In the genomic region with DNA sequence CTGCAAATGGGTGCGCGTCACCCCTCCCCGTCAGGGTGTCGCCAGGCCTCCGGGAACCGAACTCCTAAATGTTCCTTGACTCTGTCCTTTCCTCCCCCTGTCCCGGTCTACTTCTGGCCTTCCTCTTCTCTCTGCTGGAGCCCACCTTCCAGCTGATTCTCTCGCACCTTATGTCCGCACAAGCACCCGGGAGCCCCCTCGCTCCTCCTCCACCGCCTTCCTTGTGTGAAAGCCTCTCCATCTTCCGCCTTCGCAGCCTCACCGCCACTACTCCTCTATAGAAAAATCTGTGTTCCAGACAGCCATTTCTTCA, we compare ENCODE assay signal across 8 cellular contexts. TPM values are rescaled to one million over a fixed set of nuclear protein-coding genes. Genes with fewer than 3 reads are reported as not detected.
DNase-seq lines count a peak whose midpoint lies in the region; ATAC-seq, FAIRE-seq and TF ChIP-seq lines count a peak whose summit lies in the region.

No MANE protein-coding gene starts in this region.

- H3K4me3 ChIP-seq in astrocyte (ENCODE audit: insufficient read depth, low read depth, low read length) (peak overlapping the region; percentile 63), HepG2 (replicated peaks in 1 of 3; ENCODE audit: insufficient read depth in 1 of 3, low read depth in 2 of 3, low read length in 3 of 3) (peak overlapping the region; percentile 80 to 90 (median 86)), testis (peak overlapping the region; percentile 73 to 81)

- H3K36me3 ChIP-seq in astrocyte (ENCODE audit: insufficient read depth, low read length) (no peaks in the 10 kb centered on the region), HepG2 (replicated peaks in 1 of 2; ENCODE audit: control insufficient read depth in 1 of 2, insufficient read depth in 2 of 2, low read length in 2 of 2) (no peaks in the 10 kb centered on the region), testis (ENCODE audit: low read depth, missing control alignments) (no peaks in the 10 kb centered on the region)

- DNase-seq in activated CD4-positive, alpha-beta T cell treated with anti-CD3 and anti-CD28 coated beads, Interleukin-2, amount 10 ng/mL, durations not matched to agents 24 days and 14 days = no peak
- no peak for DNase-seq in activated CD4-positive, alpha-beta T cell treated with anti-CD3 and anti-CD28 coated beads, Interleukin-2, amount 50 U/mL, for 1 hour
- DNase-seq in astrocyte (ENCODE audit: low read depth) = no peak
- no peak for DNase-seq in HepG2 (ENCODE audit: low spot score)
- peak; percentile 18 for DNase-seq in testis
- no peak for DNase-seq in ecto neural progenitor cell (ENCODE audit: low spot score)
- DNase-seq in NCI-H510A (lab: John Stamatoyannopoulos, UW) = no peak
- DNase-seq in NCI-H1048 (lab: John Stamatoyannopoulos, UW) = no peak

- H3K27me3 ChIP-seq in astrocyte (ENCODE audit: insufficient read depth, low read length) (peaks cover 2% of the 10 kb centered on the region), HepG2 (ENCODE audit: control insufficient read depth in 1 of 2, insufficient read depth in 2 of 2, low read length in 2 of 2) (no peaks in the 10 kb centered on the region), testis (no peaks in the 10 kb centered on the region)

- POLR2A ChIA-PET in HepG2 (lab: Yijun Ruan, JAX) = interaction anchor here (0.9 to 2.4 kb wide), 4 partner anchors 28 to 363 kb away, joined by 3 to 7 read pairs (median 6); a partner anchor contains a TSS

- no TSS peak for BruUV-seq in HepG2 (replicated peaks; lab: Mats Ljungman, UMichigan)

- no peak overlapping the region for H3K27ac ChIP-seq in astrocyte (ENCODE audit: low read depth, low read length)
- no peak overlapping the region for H3K27ac ChIP-seq in HepG2 (ENCODE audit: extremely low read length, insufficient read depth, low read length)
- peak overlapping the region in 1 of 2 donors; percentile 68 for H3K27ac ChIP-seq in testis

- H3K4me1 ChIP-seq in astrocyte (ENCODE audit: insufficient read depth, low read length) = peaks cover 32% of the 10 kb centered on the region
- H3K4me1 ChIP-seq in HepG2 (ENCODE audit: insufficient read depth, low read length) = peaks cover 46% of the 10 kb centered on the region
- H3K4me1 ChIP-seq in testis = peaks cover 6% of the 10 kb centered on the region

- peaks cover 15% of the 10 kb centered on the region for H3K4me1 Mint-ChIP-seq in activated CD4-positive, alpha-beta T cell treated with anti-CD3 and anti-CD28 coated beads, Interleukin-2, amount 10 ng/mL, durations not matched to agents 24 days and 14 days
- peaks cover 27% of the 10 kb centered on the region for H3K4me1 Mint-ChIP-seq in astrocyte (ENCODE audit: low read depth, unreplicated experiment)

- 63% methylated on average over 15 of the region's 15 CpGs for WGBS in HepG2 (ENCODE audit: low lambda C conversion rate)
- WGBS in testis, 2 donors = 35 to 42% methylated on average over 15 of the region's 15 CpGs

- peak overlapping the region; percentile 93 for H3K4me3 Mint-ChIP-seq in activated CD4-positive, alpha-beta T cell treated with anti-CD3 and anti-CD28 coated beads, Interleukin-2, amount 10 ng/mL, durations not matched to agents 24 days and 14 days
- peak overlapping the region; percentile 84 for H3K4me3 Mint-ChIP-seq in astrocyte (ENCODE audit: unreplicated experiment)

- H3K4me2 ChIP-seq in astrocyte (ENCODE audit: low read length) (peak overlapping the region; percentile 84), HepG2 (ENCODE audit: low read depth, low read length) (peak overlapping the region; percentile 90)

- H3K27ac Mint-ChIP-seq in activated CD4-positive, alpha-beta T cell treated with anti-CD3 and anti-CD28 coated beads, Interleukin-2, amount 10 ng/mL, durations not matched to agents 24 days and 14 days = peak overlapping the region; percentile 72
- peak overlapping the region; percentile 67 for H3K27ac Mint-ChIP-seq in astrocyte (ENCODE audit: unreplicated experiment)

- H4K20me1 ChIP-seq in astrocyte (ENCODE audit: insufficient read depth, low read length) (peaks cover 14% of the 10 kb centered on the region), HepG2 (ENCODE audit: insufficient read depth, low read length) (no peaks in the 10 kb centered on the region)

- CTCF ChIA-PET in HepG2 (lab: Yijun Ruan, JAX; ENCODE audit: low intra/inter-chr PET ratio, low total read pairs) = no interaction called here

- TF ChIP-seq CTCF in astrocyte (IDR thresholded peaks at IDR 0.05; ENCODE audit: insufficient read depth, low read depth, low read length) (no peak), HepG2 (CRISPR knock-in tag; IDR thresholded peaks at IDR 0.05) (no peak), testis (IDR thresholded peaks at IDR 0.05) (no peak)

- in situ Hi-C loops in HepG2 (cut with HindIII; ENCODE audit: extremely low pct_ligation_motif_present, low pct_unique_long_range_greater_than_20kb) = loop anchor here (5.0 to 25.0 kb wide), 2 partner anchors 164 to 354 kb away; a partner anchor contains a TSS

- H3K79me2 ChIP-seq in astrocyte (ENCODE audit: insufficient read depth, low read length) = peaks cover 40% of the 10 kb centered on the region
- no peaks in the 10 kb centered on the region for H3K79me2 ChIP-seq in HepG2 (ENCODE audit: insufficient read depth, low read length)

- ATAC-seq in HepG2 = no peak

- TF ChIP-seq RAD21 in HepG2 (CRISPR knock-in tag; IDR thresholded peaks at IDR 0.05) = no peak

- peak overlapping the region; percentile 83 for H3K9ac ChIP-seq in astrocyte (ENCODE audit: low read length)
- peak overlapping the region; percentile 32; the same call in 1 of the 2 replicates for H3K9ac ChIP-seq in HepG2 (ENCODE audit: insufficient read depth, low read depth, low read length)

- no peak for FAIRE-seq in astrocyte (lab: Jason Lieb, UNC)
- no peak for FAIRE-seq in HepG2 (lab: Jason Lieb, UNC)

- H3K9me3 Mint-ChIP-seq in activated CD4-positive, alpha-beta T cell treated with anti-CD3 and anti-CD28 coated beads, Interleukin-2, amount 10 ng/mL, durations not matched to agents 24 days and 14 days = no peaks in the 10 kb centered on the region
- no peaks in the 10 kb centered on the region for H3K9me3 Mint-ChIP-seq in astrocyte (ENCODE audit: unreplicated experiment)

- no peaks in the 10 kb centered on the region for H3K9me3 ChIP-seq in astrocyte (ENCODE audit: insufficient read depth, low read depth, low read length)
- no peaks in the 10 kb centered on the region for H3K9me3 ChIP-seq in HepG2 (ENCODE audit: low read length)
- no peaks in the 10 kb centered on the region for H3K9me3 ChIP-seq in testis

- H3K27me3 Mint-ChIP-seq in activated CD4-positive, alpha-beta T cell treated with anti-CD3 and anti-CD28 coated beads, Interleukin-2, amount 10 ng/mL, durations not matched to agents 24 days and 14 days = no peaks in the 10 kb centered on the region
- H3K27me3 Mint-ChIP-seq in astrocyte (ENCODE audit: low read depth, unreplicated experiment) = peaks cover 3% of the 10 kb centered on the region

- intact Hi-C loops in activated CD4-positive, alpha-beta T cell treated with anti-CD3 and anti-CD28 coated beads, Interleukin-2, amount 10 ng/mL, durations not matched to agents 24 days and 14 days (cut with micrococcal nuclease) = loop anchor here (2.0 to 5.0 kb wide), 2 partner anchors 104 to 131 kb away; a partner anchor contains a TSS
- intact Hi-C loops in HepG2 (cut with micrococcal nuclease; ENCODE audit: unreplicated experiment) (loop anchor here (2.0 kb wide), 1 partner anchor 32 kb away; no protein-coding TSS in a partner anchor), testis (cut with DNase I; ENCODE audit: low total_unique reads) (no loop called here)

- no peak for TF ChIP-seq EP300 in HepG2 (IDR thresholded peaks at IDR 0.05; ENCODE audit: low read depth in 2 of 2, low read length in 2 of 2)
- TF ChIP-seq EP300 in HepG2 (CRISPR knock-in tag; IDR thresholded peaks at IDR 0.05; ENCODE audit: borderline replicate concordance) = no peak

- H2AFZ ChIP-seq in astrocyte (ENCODE audit: low read depth, low read length) (peak overlapping the region; percentile 86), HepG2 (ENCODE audit: low read length) (peak overlapping the region; percentile 15)

- H3K36me3 Mint-ChIP-seq in activated CD4-positive, alpha-beta T cell treated with anti-CD3 and anti-CD28 coated beads, Interleukin-2, amount 10 ng/mL, durations not matched to agents 24 days and 14 days (ENCODE audit: low read depth) = no peaks in the 10 kb centered on the region
- H3K36me3 Mint-ChIP-seq in astrocyte (ENCODE audit: low read depth, unreplicated experiment) = peaks cover 23% of the 10 kb centered on the region

- TF ChIP-seq POLR2A in HepG2 (IDR thresholded peaks at IDR 0.05; ENCODE audit: insufficient read depth in 1 of 2, low read depth in 2 of 2, low read length in 2 of 2) (no peak), testis (IDR thresholded peaks at IDR 0.05) (no peak)

RNA-seq across cellular contexts. Expression of a gene that starts 0.6 kb away (rescaled TPM):
- total RNA-seq in activated CD4-positive, alpha-beta T cell treated with anti-CD3 and anti-CD28 coated beads, Interleukin-2, amount 10 ng/mL, durations not matched to agents 24 days and 14 days = 6.2 and 6.7 TPM in 2 replicates
- total RNA-seq in astrocyte = 37.6 and 38.7 TPM in 2 replicates
- 3.4 and 3.6 TPM in 2 replicates for total RNA-seq in HepG2 (2016; rRNA removed; fragmentation: Illumina TruSeq; extraction: Trizol)
- 2.6 and 3.1 TPM in 2 replicates for total RNA-seq in HepG2 (2016; cell fraction: cytosol; rRNA removed; fragmentation: Illumina TruSeq; extraction: Trizol; ENCODE audit: low read depth)
- 3.3 and 4.2 TPM in 2 replicates for total RNA-seq in HepG2 (2016; cell fraction: insoluble cytoplasmic fraction; rRNA removed; fragmentation: Illumina TruSeq; extraction: Trizol)
- 6.0 and 7.0 TPM in 2 replicates for total RNA-seq in HepG2 (2016; cell fraction: membrane; rRNA removed; fragmentation: Illumina TruSeq; extraction: Trizol)
- total RNA-seq in HepG2 (2016; cell fraction: nucleus; rRNA removed; fragmentation: Illumina TruSeq; extraction: Trizol) = 3.7 TPM in 2 replicates
- 4.8 and 4.9 TPM in 2 replicates for polyA plus RNA-seq in HepG2 (2011; rRNA removed)
- polyA plus RNA-seq in HepG2 (2011; cell fraction: cytosol; rRNA removed) = 3.8 and 4.0 TPM in 2 replicates
- 3.6 and 4.6 TPM in 2 replicates for polyA plus RNA-seq in HepG2 (2011; cell fraction: nucleus; rRNA removed)
- 7.3 and 11.4 TPM in 2 replicates for polyA plus RNA-seq in HepG2 (2012)
- 2.1 and 2.7 TPM in 2 replicates for polyA plus RNA-seq in HepG2 (2016; cell fraction: cytosol; fragmentation: Illumina TruSeq; extraction: Trizol; ENCODE audit: low read depth)
- 3.7 and 4.9 TPM in 2 replicates for polyA plus RNA-seq in HepG2 (2016; cell fraction: insoluble cytoplasmic fraction; fragmentation: Illumina TruSeq; extraction: Trizol; ENCODE audit: low read depth)
- polyA plus RNA-seq in HepG2 (2016; cell fraction: membrane; fragmentation: Illumina TruSeq; extraction: Trizol; ENCODE audit: low read depth) = 6.1 and 6.3 TPM in 2 replicates
- 4.6 and 4.7 TPM in 2 replicates for polyA plus RNA-seq in HepG2 (2016; cell fraction: nucleus; fragmentation: Illumina TruSeq; extraction: Trizol; ENCODE audit: insufficient read depth, low read depth)
- 2.6 and 8.0 TPM in 2 replicates for polyA minus RNA-seq in HepG2 (2011; rRNA and poly(A)+ RNA removed; ENCODE audit: low replicate concordance)
- 3.7 and 5.7 TPM in 2 replicates for polyA minus RNA-seq in HepG2 (2011; cell fraction: cytosol; rRNA and poly(A)+ RNA removed)
- 5.5 and 7.8 TPM in 2 replicates for polyA minus RNA-seq in HepG2 (2011; cell fraction: nucleus; rRNA and poly(A)+ RNA removed)
- 1 to 10 TPM; 8.7 to 9.8 TPM for total RNA-seq in testis
- polyA plus RNA-seq in testis (ENCODE audit: insufficient read depth, low read depth, low replicate concordance) = 7.1 TPM

RNA-seq across cellular contexts. Expression of a gene that starts 51.0 kb away (rescaled TPM):
- total RNA-seq in activated CD4-positive, alpha-beta T cell treated with anti-CD3 and anti-CD28 coated beads, Interleukin-2, amount 10 ng/mL, durations not matched to agents 24 days and 14 days = 133 and 141 TPM in 2 replicates
- total RNA-seq in astrocyte (174 and 192 TPM in 2 replicates), HepG2 (2016; rRNA removed; fragmentation: Illumina TruSeq; extraction: Trizol) (106 and 120 TPM in 2 replicates), testis (100 to 1,000 TPM in 1 of 2 donors, 10 to 100 TPM in 1; 96.8 to 112 TPM)
- 19.3 and 24.2 TPM in 2 replicates for total RNA-seq in HepG2 (2016; cell fraction: cytosol; rRNA removed; fragmentation: Illumina TruSeq; extraction: Trizol; ENCODE audit: low read depth)
- total RNA-seq in HepG2 (2016; cell fraction: insoluble cytoplasmic fraction; rRNA removed; fragmentation: Illumina TruSeq; extraction: Trizol) = 113 and 116 TPM in 2 replicates
- 40.0 and 43.5 TPM in 2 replicates for total RNA-seq in HepG2 (2016; cell fraction: membrane; rRNA removed; fragmentation: Illumina TruSeq; extraction: Trizol)
- total RNA-seq in HepG2 (2016; cell fraction: nucleus; rRNA removed; fragmentation: Illumina TruSeq; extraction: Trizol) = 72.2 and 76.5 TPM in 2 replicates
- polyA plus RNA-seq in HepG2 (2011; rRNA removed) (39.0 and 48.2 TPM in 2 replicates), testis (ENCODE audit: insufficient read depth, low read depth, low replicate concordance) (74.8 TPM)
- polyA plus RNA-seq in HepG2 (2011; cell fraction: cytosol; rRNA removed) = 33.3 and 40.9 TPM in 2 replicates
- polyA plus RNA-seq in HepG2 (2011; cell fraction: nucleus; rRNA removed) = 28.6 and 31.9 TPM in 2 replicates
- polyA plus RNA-seq in HepG2 (2012) = 98.5 and 102 TPM in 2 replicates
- 18.0 and 27.8 TPM in 2 replicates for polyA plus RNA-seq in HepG2 (2016; cell fraction: cytosol; fragmentation: Illumina TruSeq; extraction: Trizol; ENCODE audit: low read depth)
- 113 and 118 TPM in 2 replicates for polyA plus RNA-seq in HepG2 (2016; cell fraction: insoluble cytoplasmic fraction; fragmentation: Illumina TruSeq; extraction: Trizol; ENCODE audit: low read depth)
- polyA plus RNA-seq in HepG2 (2016; cell fraction: membrane; fragmentation: Illumina TruSeq; extraction: Trizol; ENCODE audit: low read depth) = 28.6 and 39.1 TPM in 2 replicates
- polyA plus RNA-seq in HepG2 (2016; cell fraction: nucleus; fragmentation: Illumina TruSeq; extraction: Trizol; ENCODE audit: insufficient read depth, low read depth) = 112 and 122 TPM in 2 replicates
- 42.7 and 61.6 TPM in 2 replicates for polyA minus RNA-seq in HepG2 (2011; rRNA and poly(A)+ RNA removed; ENCODE audit: low replicate concordance)
- 82.0 and 98.0 TPM in 2 replicates for polyA minus RNA-seq in HepG2 (2011; cell fraction: cytosol; rRNA and poly(A)+ RNA removed)
- polyA minus RNA-seq in HepG2 (2011; cell fraction: nucleus; rRNA and poly(A)+ RNA removed) = 46.1 and 55.2 TPM in 2 replicates
